ENCODE assay signal across 14 cellular contexts in genomic region chr10:74969530-74969929, GRCh38.
DNase-seq lines count a peak whose midpoint lies in the region; ATAC-seq and TF ChIP-seq lines count a peak whose summit lies in the region.
"Had no signal": no experiment of that assay in that cellular context is flagged by ENCODE, and none has a peak within 500 bp of the region (broad histone marks: within the 10 kb centered on the region; RNA-seq: fewer than 3 reads in every experiment).

No MANE protein-coding gene starts in this region.

- H3K9me3 Mint-ChIP-seq in CD8-positive, alpha-beta T cell = peaks cover 3% of the 10 kb centered on the region
- H3K9me3 Mint-ChIP-seq in T-cell (peaks cover 0 to 5% (median 0%) of the 10 kb centered on the region in 3 donors), mesothelial cell of epicardium (no peaks in the 10 kb centered on the region)

- H3K36me3 ChIP-seq in A673 (ENCODE audit: insufficient read depth, low read length, poor library complexity, severe bottlenecking) = no peaks in the 10 kb centered on the region
- peaks cover 3% of the 10 kb centered on the region for H3K36me3 ChIP-seq in CD8-positive, alpha-beta T cell (ENCODE audit: insufficient read depth, low read length)
- H3K36me3 ChIP-seq: BE2C had no signal

- peak overlapping the region; percentile 96 for H3K27ac Mint-ChIP-seq in CD8-positive, alpha-beta T cell
- H3K27ac Mint-ChIP-seq in T-cell = peak overlapping the region; percentile 78 to 95
- peak overlapping the region; percentile 93 for H3K27ac Mint-ChIP-seq in mesothelial cell of epicardium

- no TSS peak for BruUV-seq in A673 (replicated peaks; lab: Mats Ljungman, UMichigan)

- H3K4me1 ChIP-seq in A673 (ENCODE audit: insufficient read depth, low read length, poor library complexity, severe bottlenecking) = peaks cover 70% of the 10 kb centered on the region
- H3K4me1 ChIP-seq in CD8-positive, alpha-beta T cell (ENCODE audit: insufficient read depth, low read length) = peaks cover 32% of the 10 kb centered on the region
- H3K4me1 ChIP-seq: BE2C had no signal

- no peak for DNase-seq in A673 (ENCODE audit: low spot score)
- no peak for DNase-seq in CD8-positive, alpha-beta T cell
- DNase-seq in T-cell = no peak
- no peak for DNase-seq in mesothelial cell of epicardium (ENCODE audit: low spot score in 2 of 2, unreplicated experiment in 2 of 2)
- no peak for DNase-seq in NCI-H1048 (lab: John Stamatoyannopoulos, UW)
- DNase-seq in NCI-H2171 treated with DMSO at 0.1 percent for 48 hours (lab: John Stamatoyannopoulos, UW) = no peak
- DNase-seq: BE2C, GF-D8, GOT3, KBM-7, NCI-H1694, SIG-M5 had no signal

- 0 out of 2 replicates have a peak, but pooled peaks have one; percentile 17 for TF ChIP-seq CTCF in A673 (conservative IDR thresholded peaks at IDR 0.05; ENCODE audit: low read depth, low read length)
- TF ChIP-seq CTCF in CD8-positive, alpha-beta T cell (IDR thresholded peaks at IDR 0.05) = no peak
- no peak for TF ChIP-seq CTCF in mesothelial cell of epicardium (IDR thresholded peaks at IDR 0.05; ENCODE audit: unreplicated experiment)

- H3K27ac ChIP-seq in A673 (ENCODE audit: low read depth, low read length, poor library complexity, severe bottlenecking) = peak overlapping the region; percentile 66
- no peak overlapping the region for H3K27ac ChIP-seq in CD8-positive, alpha-beta T cell (ENCODE audit: low read depth, low read length)

- no peaks in the 10 kb centered on the region for H3K27me3 ChIP-seq in A673 (replicated peaks; ENCODE audit: insufficient read depth, low read depth, low read length, poor library complexity)
- H3K27me3 ChIP-seq in CD8-positive, alpha-beta T cell (ENCODE audit: insufficient read depth, low read length) = no peaks in the 10 kb centered on the region
- H3K27me3 ChIP-seq: BE2C had no signal

- intact Hi-C loops in A673 (cut with micrococcal nuclease; ENCODE audit: unreplicated experiment) = loop anchor here (2.0 kb wide), 1 partner anchor 143 kb away; the partner anchor contains the start of gene KAT6B
- intact Hi-C loops in CD8-positive, alpha-beta T cell (cut with DNase I, micrococcal nuclease) = no loop called here

- H3K9me3 ChIP-seq in A673 (ENCODE audit: low read depth, low read length, poor library complexity, severe bottlenecking) = no peaks in the 10 kb centered on the region
- H3K9me3 ChIP-seq in CD8-positive, alpha-beta T cell (ENCODE audit: low read length) = no peaks in the 10 kb centered on the region
- H3K9me3 ChIP-seq: BE2C had no signal

- CTCF ChIA-PET in A673 (lab: Charles Lee) (no interaction called here), T-cell (lab: Charles Lee) (no interaction called here)
- CTCF ChIA-PET in CD8-positive, alpha-beta T cell (lab: Charles Lee) = interaction anchor here (0.7 kb wide), 1 partner anchor 85 kb away, joined by 3 read pairs; no protein-coding TSS in a partner anchor

- H3K4me3 Mint-ChIP-seq in CD8-positive, alpha-beta T cell = peak overlapping the region; percentile 76
- peak overlapping the region in 1 of 3 donors; percentile 66 for H3K4me3 Mint-ChIP-seq in T-cell
- no peak overlapping the region for H3K4me3 Mint-ChIP-seq in mesothelial cell of epicardium

- no peak for ATAC-seq in CD8-positive, alpha-beta T cell
- ATAC-seq in T-cell (replicated peaks in 1 of 4) (no peak), HG03175 (IDR thresholded peaks at IDR 0.05; ENCODE audit: unreplicated experiment) (no peak), HG03139 (IDR thresholded peaks at IDR 0.05; ENCODE audit: unreplicated experiment) (no peak)

- H3K4me3 ChIP-seq in A673 (ENCODE audit: low read depth, low read length, poor library complexity, severe bottlenecking) = no peak overlapping the region
- H3K4me3 ChIP-seq in CD8-positive, alpha-beta T cell (ENCODE audit: low read depth, low read length) = no peak overlapping the region

- peaks cover 38% of the 10 kb centered on the region for H3K4me1 Mint-ChIP-seq in CD8-positive, alpha-beta T cell (ENCODE audit: low read depth)
- H3K4me1 Mint-ChIP-seq in T-cell (peaks cover 33 to 38% (median 37%) of the 10 kb centered on the region in 3 donors), mesothelial cell of epicardium (peaks cover 76% of the 10 kb centered on the region)

- POLR2A ChIA-PET in A673 (lab: Charles Lee; ENCODE audit: low non-redundant PET) = no interaction called here
- POLR2A ChIA-PET in CD8-positive, alpha-beta T cell (lab: Charles Lee) = no interaction called here
- POLR2A ChIA-PET in T-cell (lab: Charles Lee) = no interaction called here

- H3K27me3 Mint-ChIP-seq in CD8-positive, alpha-beta T cell (ENCODE audit: low read depth) = no peaks in the 10 kb centered on the region
- H3K27me3 Mint-ChIP-seq in T-cell = no peaks in the 10 kb centered on the region
- H3K27me3 Mint-ChIP-seq in mesothelial cell of epicardium (ENCODE audit: low read depth) = no peaks in the 10 kb centered on the region

- H3K36me3 Mint-ChIP-seq in CD8-positive, alpha-beta T cell = peaks cover 31% of the 10 kb centered on the region
- H3K36me3 Mint-ChIP-seq in T-cell = peaks cover 27% of the 10 kb centered on the region
- peaks cover 17% of the 10 kb centered on the region for H3K36me3 Mint-ChIP-seq in mesothelial cell of epicardium
